In genomic region chr19:14541979-14542378, GRCh38 we compare ENCODE assay signal across 13 cellular contexts. TPM values are rescaled to one million over a fixed set of nuclear protein-coding genes. Genes with fewer than 3 reads are reported as not detected.
DNase-seq lines count a peak whose midpoint lies in the region; ATAC-seq, FAIRE-seq and TF ChIP-seq lines count a peak whose summit lies in the region.
"Not testable (repeated sequence)": the region's sequence is repeated elsewhere in the genome, so short reads cannot be mapped to it uniquely, and the experiment has no call there.
"Had no signal": no experiment of that assay in that cellular context is flagged by ENCODE, and none has a peak within 500 bp of the region (broad histone marks: within the 10 kb centered on the region; RNA-seq: fewer than 3 reads in every experiment).

No MANE protein-coding gene starts in this region.

- POLR2A ChIA-PET in HEK293 (lab: Yijun Ruan, JAX): interaction anchor here (1.0 kb wide), 1 partner anchor 23 kb away, joined by 4 read pairs; the partner anchor contains the start of gene DNAJB1
- POLR2A ChIA-PET in HepG2 (lab: Yijun Ruan, JAX): not testable (repeated sequence)

- peaks cover 39% of the 10 kb centered on the region for H3K79me2 ChIP-seq in HepG2 (ENCODE audit: insufficient read depth, low read length)

- H3K4me2 ChIP-seq in BLaER1: peak overlapping the region; percentile 81
- not testable (repeated sequence) for H3K4me2 ChIP-seq in HepG2 (ENCODE audit: low read depth, low read length)

- H3K36me3 Mint-ChIP-seq in activated T-cell treated with anti-CD3 and anti-CD28 coated beads, Interleukin-2, amount 50 U/mL, for 24 hours (ENCODE audit: low read depth): peaks cover 39% of the 10 kb centered on the region

- not testable (repeated sequence) for TF ChIP-seq RAD21 in HepG2 (CRISPR knock-in tag; IDR thresholded peaks at IDR 0.05)

- peaks cover 44% of the 10 kb centered on the region for H3K4me1 Mint-ChIP-seq in activated T-cell treated with anti-CD3 and anti-CD28 coated beads, Interleukin-2, amount 50 U/mL, for 24 hours (ENCODE audit: low read depth)

- not testable (repeated sequence) for H3K4me3 Mint-ChIP-seq in activated T-cell treated with anti-CD3 and anti-CD28 coated beads, Interleukin-2, amount 50 U/mL, for 24 hours

- TF ChIP-seq CTCF in HEK293 (tag by site-specific recombination; IDR thresholded peaks at IDR 0.05); RWPE2 (IDR thresholded peaks at IDR 0.05; ENCODE audit: poor library complexity, severe bottlenecking); dorsolateral prefrontal cortex (IDR thresholded peaks at IDR 0.05 in 54 of 56, conservative IDR thresholded peaks at IDR 0.05 in 2 of 56; ENCODE audit: low read depth in 1 of 56, partially characterized antibody in 56 of 56); HepG2 (CRISPR knock-in tag; IDR thresholded peaks at IDR 0.05); psoas muscle (IDR thresholded peaks at IDR 0.05): not testable (repeated sequence)

- H4K20me1 ChIP-seq in BLaER1: peaks cover 69% of the 10 kb centered on the region
- not testable (repeated sequence) for H4K20me1 ChIP-seq in HepG2 (ENCODE audit: insufficient read depth, low read length)

- ATAC-seq in RWPE2 (ENCODE audit: low read depth); HepG2; psoas muscle: not testable (repeated sequence)

- not testable (repeated sequence) for H3K4me3 ChIP-seq in BLaER1; HEK293 (ENCODE audit: low read depth, low read length); RWPE2 (ENCODE audit: severe bottlenecking); dorsolateral prefrontal cortex; HepG2 (replicated peaks in 1 of 3; ENCODE audit: insufficient read depth in 1 of 3, low read depth in 2 of 3, low read length in 3 of 3); psoas muscle

- intact Hi-C loops in dorsolateral prefrontal cortex (cut with DNase I); HepG2 (cut with micrococcal nuclease; ENCODE audit: unreplicated experiment); psoas muscle (cut with DNase I): not testable (repeated sequence)

- H3K27ac ChIP-seq in BLaER1 (peak overlapping the region; percentile 56; the same call in 1 of the 2 replicates), RWPE2 (ENCODE audit: poor library complexity, severe bottlenecking) (peak overlapping the region; percentile 50), dorsolateral prefrontal cortex (peak overlapping the region in 53 of 59 donors; percentile 1 to 100 (median 85)), psoas muscle (peak overlapping the region; percentile 56), substantia nigra (ENCODE audit: low read depth, low read length, poor library complexity, severe bottlenecking) (peak overlapping the region; percentile 72)
- not testable (repeated sequence) for H3K27ac ChIP-seq in HEK293 (ENCODE audit: extremely low read depth, low read depth, low read length); HepG2 (ENCODE audit: extremely low read length, insufficient read depth, low read length)

- 91% methylated on average over 5 of the region's 5 CpGs for WGBS in HepG2 (ENCODE audit: low lambda C conversion rate)
- 76 to 89% (median 88%) methylated on average over 5 of the region's 5 CpGs for WGBS in psoas muscle, 3 donors

- peaks cover 20% of the 10 kb centered on the region; the same call in 1 of the 2 replicates for H3K36me3 ChIP-seq in BLaER1
- H3K36me3 ChIP-seq in HEK293 (ENCODE audit: control insufficient read depth in 2 of 2, insufficient read depth in 1 of 2, low read length in 2 of 2); psoas muscle (ENCODE audit: insufficient read depth in 1 of 2, low read depth in 1 of 2): not testable (repeated sequence)
- H3K36me3 ChIP-seq in RWPE2 (ENCODE audit: low read depth): peaks cover 24% of the 10 kb centered on the region
- H3K36me3 ChIP-seq in HepG2 (replicated peaks in 1 of 2; ENCODE audit: control insufficient read depth in 1 of 2, insufficient read depth in 2 of 2, low read length in 2 of 2): peaks cover 6 to 16% of the 10 kb centered on the region in 2 experiments; a peak in 3 of 5 replicates

- FAIRE-seq in HepG2 (lab: Jason Lieb, UNC): not testable (repeated sequence)

- BruUV-seq in HepG2 (replicated peaks; lab: Mats Ljungman, UMichigan): not testable (repeated sequence)

- not testable (repeated sequence) for H3K27me3 ChIP-seq in BLaER1; RWPE2 (ENCODE audit: insufficient read depth, poor library complexity, severe bottlenecking); dorsolateral prefrontal cortex; HepG2 (ENCODE audit: control insufficient read depth in 1 of 2, insufficient read depth in 2 of 2, low read length in 2 of 2); psoas muscle (ENCODE audit: insufficient read depth in 3 of 3, low read length in 2 of 3)

- peak overlapping the region; percentile 29 for H3K27ac Mint-ChIP-seq in activated T-cell treated with anti-CD3 and anti-CD28 coated beads, Interleukin-2, amount 50 U/mL, for 24 hours

- H3K4me1 ChIP-seq in BLaER1 (peaks cover 85% of the 10 kb centered on the region), RWPE2 (ENCODE audit: insufficient read depth, poor library complexity, severe bottlenecking) (peaks cover 30% of the 10 kb centered on the region), psoas muscle (peaks cover 32% of the 10 kb centered on the region)
- not testable (repeated sequence) for H3K4me1 ChIP-seq in HEK293 (ENCODE audit: control insufficient read depth, insufficient read depth, low read length); HepG2 (ENCODE audit: insufficient read depth, low read length)

- not testable (repeated sequence) for H2AFZ ChIP-seq in HepG2 (ENCODE audit: low read length)

- H3K9me3 ChIP-seq in BLaER1; HEK293 (ENCODE audit: control insufficient read depth, insufficient read depth, low read depth, low read length); RWPE2 (ENCODE audit: severe bottlenecking); HepG2 (ENCODE audit: low read length); psoas muscle: not testable (repeated sequence)

- TF ChIP-seq POLR2A in HepG2 (IDR thresholded peaks at IDR 0.05; ENCODE audit: insufficient read depth in 1 of 2, low read depth in 2 of 2, low read length in 2 of 2): not testable (repeated sequence)

- DNase-seq in RWPE2 (ENCODE audit: low spot score); activated T-cell treated with anti-CD3 and anti-CD28 coated beads, Interleukin-2, amount 50 U/mL, for 24 hours; dorsolateral prefrontal cortex; HepG2 (ENCODE audit: low spot score); psoas muscle; substantia nigra (lab: John Stamatoyannopoulos, UW): not testable (repeated sequence)

- H3K9ac ChIP-seq in BLaER1; HepG2 (ENCODE audit: insufficient read depth, low read depth, low read length): not testable (repeated sequence)

- H3K9me3 Mint-ChIP-seq in activated T-cell treated with anti-CD3 and anti-CD28 coated beads, Interleukin-2, amount 50 U/mL, for 24 hours: not testable (repeated sequence)

- in situ Hi-C loops in HepG2 (cut with HindIII; ENCODE audit: extremely low pct_ligation_motif_present, low pct_unique_long_range_greater_than_20kb): not testable (repeated sequence)

- H3K27me3 Mint-ChIP-seq in activated T-cell treated with anti-CD3 and anti-CD28 coated beads, Interleukin-2, amount 50 U/mL, for 24 hours: not testable (repeated sequence)

- CTCF ChIA-PET in HEK293 (lab: Yijun Ruan, JAX): interaction anchor here (0.6 to 0.9 kb wide), 3 partner anchors 12 to 70 kb away, joined by 3 read pairs; no protein-coding TSS in a partner anchor
- CTCF ChIA-PET in HepG2 (lab: Yijun Ruan, JAX; ENCODE audit: low intra/inter-chr PET ratio, low total read pairs): not testable (repeated sequence)

- TF ChIP-seq EP300 in HepG2 (IDR thresholded peaks at IDR 0.05; ENCODE audit: low read depth in 2 of 2, low read length in 2 of 2); HepG2 (CRISPR knock-in tag; IDR thresholded peaks at IDR 0.05; ENCODE audit: borderline replicate concordance): not testable (repeated sequence)

RNA-seq across cellular contexts. Expression of gene TECR, which starts 12.6 kb away (rescaled TPM):
- total RNA-seq in dorsolateral prefrontal cortex (100 to 1,000 TPM; 169 to 287 (median 205) TPM), HepG2 (2016; rRNA removed; fragmentation: Illumina TruSeq; extraction: Trizol) (25.9 and 54.9 TPM in 2 replicates), psoas muscle (100 to 1,000 TPM; 111 to 209 (median 158) TPM)
- 25.1 and 26.1 TPM in 2 replicates for total RNA-seq in HepG2 (2016; cell fraction: cytosol; rRNA removed; fragmentation: Illumina TruSeq; extraction: Trizol; ENCODE audit: low read depth)
- total RNA-seq in HepG2 (2016; cell fraction: insoluble cytoplasmic fraction; rRNA removed; fragmentation: Illumina TruSeq; extraction: Trizol): 24.8 and 55.4 TPM in 2 replicates
- 23.9 and 26.8 TPM in 2 replicates for total RNA-seq in HepG2 (2016; cell fraction: membrane; rRNA removed; fragmentation: Illumina TruSeq; extraction: Trizol)
- 68.9 and 76.1 TPM in 2 replicates for total RNA-seq in HepG2 (2016; cell fraction: nucleus; rRNA removed; fragmentation: Illumina TruSeq; extraction: Trizol)
- polyA plus RNA-seq in HepG2 (2011; rRNA removed) (121 and 137 TPM in 2 replicates), psoas muscle (100 to 1,000 TPM in 2 of 3 donors, 10 to 100 TPM in 1; 77.8 to 145 (median 136) TPM)
- 131 and 134 TPM in 2 replicates for polyA plus RNA-seq in HepG2 (2011; cell fraction: cytosol; rRNA removed)
- 178 and 205 TPM in 2 replicates for polyA plus RNA-seq in HepG2 (2011; cell fraction: nucleus; rRNA removed)
- 94.0 and 122 TPM in 2 replicates for polyA plus RNA-seq in HepG2 (2012)
- polyA plus RNA-seq in HepG2 (2016; cell fraction: cytosol; fragmentation: Illumina TruSeq; extraction: Trizol; ENCODE audit: low read depth): 70.2 and 77.8 TPM in 2 replicates
- polyA plus RNA-seq in HepG2 (2016; cell fraction: insoluble cytoplasmic fraction; fragmentation: Illumina TruSeq; extraction: Trizol; ENCODE audit: low read depth): 52.7 and 78.7 TPM in 2 replicates
- polyA plus RNA-seq in HepG2 (2016; cell fraction: membrane; fragmentation: Illumina TruSeq; extraction: Trizol; ENCODE audit: low read depth): 63.3 and 69.9 TPM in 2 replicates
- polyA plus RNA-seq in HepG2 (2016; cell fraction: nucleus; fragmentation: Illumina TruSeq; extraction: Trizol; ENCODE audit: insufficient read depth, low read depth): 231 and 244 TPM in 2 replicates
- 243 and 582 TPM in 2 replicates for polyA minus RNA-seq in HepG2 (2011; rRNA and poly(A)+ RNA removed; ENCODE audit: low replicate concordance)
- polyA minus RNA-seq in HepG2 (2011; cell fraction: cytosol; rRNA and poly(A)+ RNA removed): 99.1 and 118 TPM in 2 replicates
- 62.2 and 64.2 TPM in 2 replicates for polyA minus RNA-seq in HepG2 (2011; cell fraction: nucleus; rRNA and poly(A)+ RNA removed)

RNA-seq across cellular contexts. Expression of gene DNAJB1, which starts 23.8 kb away (rescaled TPM):
- total RNA-seq in dorsolateral prefrontal cortex (1,000 to 10,000 TPM in 2 of 120 experiments, 100 to 1,000 TPM in 67, 10 to 100 TPM in 51; 67.5 to 1,486 (median 107) TPM), HepG2 (2016; rRNA removed; fragmentation: Illumina TruSeq; extraction: Trizol) (87.5 and 101 TPM in 2 replicates), psoas muscle (100 to 1,000 TPM in 1 of 4 donors, 10 to 100 TPM in 3; 32.6 to 105 (median 42.6) TPM)
- total RNA-seq in HepG2 (2016; cell fraction: cytosol; rRNA removed; fragmentation: Illumina TruSeq; extraction: Trizol; ENCODE audit: low read depth): 43.8 and 48.3 TPM in 2 replicates
- total RNA-seq in HepG2 (2016; cell fraction: insoluble cytoplasmic fraction; rRNA removed; fragmentation: Illumina TruSeq; extraction: Trizol): 87.7 and 97.3 TPM in 2 replicates
- total RNA-seq in HepG2 (2016; cell fraction: membrane; rRNA removed; fragmentation: Illumina TruSeq; extraction: Trizol): 100 and 105 TPM in 2 replicates
- total RNA-seq in HepG2 (2016; cell fraction: nucleus; rRNA removed; fragmentation: Illumina TruSeq; extraction: Trizol): 40.6 and 45.4 TPM in 2 replicates
- polyA plus RNA-seq in HepG2 (2011; rRNA removed) (97.3 and 108 TPM in 2 replicates), psoas muscle (10 to 100 TPM; 20.8 to 32.0 (median 24.4) TPM)
- polyA plus RNA-seq in HepG2 (2011; cell fraction: cytosol; rRNA removed): 90.1 and 116 TPM in 2 replicates
- 41.8 and 55.7 TPM in 2 replicates for polyA plus RNA-seq in HepG2 (2011; cell fraction: nucleus; rRNA removed)
- polyA plus RNA-seq in HepG2 (2012): 45.3 and 99.6 TPM in 2 replicates
- 43.8 and 48.0 TPM in 2 replicates for polyA plus RNA-seq in HepG2 (2016; cell fraction: cytosol; fragmentation: Illumina TruSeq; extraction: Trizol; ENCODE audit: low read depth)
- polyA plus RNA-seq in HepG2 (2016; cell fraction: insoluble cytoplasmic fraction; fragmentation: Illumina TruSeq; extraction: Trizol; ENCODE audit: low read depth): 139 and 144 TPM in 2 replicates
- polyA plus RNA-seq in HepG2 (2016; cell fraction: membrane; fragmentation: Illumina TruSeq; extraction: Trizol; ENCODE audit: low read depth): 72.7 and 75.0 TPM in 2 replicates
- polyA plus RNA-seq in HepG2 (2016; cell fraction: nucleus; fragmentation: Illumina TruSeq; extraction: Trizol; ENCODE audit: insufficient read depth, low read depth): 76.4 and 83.8 TPM in 2 replicates
- polyA minus RNA-seq in HepG2 (2011; rRNA and poly(A)+ RNA removed; ENCODE audit: low replicate concordance): 94.0 and 151 TPM in 2 replicates
- polyA minus RNA-seq in HepG2 (2011; cell fraction: cytosol; rRNA and poly(A)+ RNA removed): 34.2 and 35.4 TPM in 2 replicates
- polyA minus RNA-seq in HepG2 (2011; cell fraction: nucleus; rRNA and poly(A)+ RNA removed): 42.7 and 47.7 TPM in 2 replicates

RNA-seq across cellular contexts. Expression of gene NDUFB7, which starts 29.9 kb away (rescaled TPM):
- total RNA-seq in dorsolateral prefrontal cortex (100 to 1,000 TPM; 107 to 236 (median 166) TPM), HepG2 (2016; rRNA removed; fragmentation: Illumina TruSeq; extraction: Trizol) (198 and 244 TPM in 2 replicates), psoas muscle (100 to 1,000 TPM; 216 to 306 (median 287) TPM)
- 82.1 and 95.0 TPM in 2 replicates for total RNA-seq in HepG2 (2016; cell fraction: cytosol; rRNA removed; fragmentation: Illumina TruSeq; extraction: Trizol; ENCODE audit: low read depth)
- 211 and 273 TPM in 2 replicates for total RNA-seq in HepG2 (2016; cell fraction: insoluble cytoplasmic fraction; rRNA removed; fragmentation: Illumina TruSeq; extraction: Trizol)
- 110 and 154 TPM in 2 replicates for total RNA-seq in HepG2 (2016; cell fraction: membrane; rRNA removed; fragmentation: Illumina TruSeq; extraction: Trizol)
- 70.6 and 78.7 TPM in 2 replicates for total RNA-seq in HepG2 (2016; cell fraction: nucleus; rRNA removed; fragmentation: Illumina TruSeq; extraction: Trizol)
- polyA plus RNA-seq in HepG2 (2011; rRNA removed) (156 and 192 TPM in 2 replicates), psoas muscle (100 to 1,000 TPM; 488 to 805 (median 716) TPM)
- polyA plus RNA-seq in HepG2 (2011; cell fraction: cytosol; rRNA removed): 190 and 437 TPM in 2 replicates
- 175 and 191 TPM in 2 replicates for polyA plus RNA-seq in HepG2 (2011; cell fraction: nucleus; rRNA removed)
- polyA plus RNA-seq in HepG2 (2012): 61.7 and 64.5 TPM in 2 replicates
- polyA plus RNA-seq in HepG2 (2016; cell fraction: cytosol; fragmentation: Illumina TruSeq; extraction: Trizol; ENCODE audit: low read depth): 81.2 and 92.7 TPM in 2 replicates
- 241 and 259 TPM in 2 replicates for polyA plus RNA-seq in HepG2 (2016; cell fraction: insoluble cytoplasmic fraction; fragmentation: Illumina TruSeq; extraction: Trizol; ENCODE audit: low read depth)
- polyA plus RNA-seq in HepG2 (2016; cell fraction: membrane; fragmentation: Illumina TruSeq; extraction: Trizol; ENCODE audit: low read depth): 104 and 120 TPM in 2 replicates
- polyA plus RNA-seq in HepG2 (2016; cell fraction: nucleus; fragmentation: Illumina TruSeq; extraction: Trizol; ENCODE audit: insufficient read depth, low read depth): 132 and 145 TPM in 2 replicates
- polyA minus RNA-seq in HepG2 (2011; rRNA and poly(A)+ RNA removed; ENCODE audit: low replicate concordance): 70.0 and 85.2 TPM in 2 replicates
- polyA minus RNA-seq in HepG2 (2011; cell fraction: cytosol; rRNA and poly(A)+ RNA removed): 35.3 and 38.9 TPM in 2 replicates
- 12.1 and 13.1 TPM in 2 replicates for polyA minus RNA-seq in HepG2 (2011; cell fraction: nucleus; rRNA and poly(A)+ RNA removed)

RNA-seq across cellular contexts. Expression of gene CLEC17A, which starts 40.9 kb away (rescaled TPM):
- 1 to 10 TPM in 29 of 120 experiments, under 1 TPM in 70, not detected in 21; 0.20 to 3.3 (median 0.75) TPM for total RNA-seq in dorsolateral prefrontal cortex
- total RNA-seq in HepG2 (2016; rRNA removed; fragmentation: Illumina TruSeq; extraction: Trizol): not detected in 2 replicates
- not detected in 2 replicates for total RNA-seq in HepG2 (2016; cell fraction: cytosol; rRNA removed; fragmentation: Illumina TruSeq; extraction: Trizol; ENCODE audit: low read depth)
- total RNA-seq in HepG2 (2016; cell fraction: insoluble cytoplasmic fraction; rRNA removed; fragmentation: Illumina TruSeq; extraction: Trizol): not detected in 2 replicates
- total RNA-seq in HepG2 (2016; cell fraction: membrane; rRNA removed; fragmentation: Illumina TruSeq; extraction: Trizol): not detected in 2 replicates
- total RNA-seq in HepG2 (2016; cell fraction: nucleus; rRNA removed; fragmentation: Illumina TruSeq; extraction: Trizol): not detected in 2 replicates
- not detected in 2 replicates for polyA plus RNA-seq in HepG2 (2011; rRNA removed)
- polyA plus RNA-seq in HepG2 (2011; cell fraction: cytosol; rRNA removed): not detected in 2 replicates
- polyA plus RNA-seq in HepG2 (2011; cell fraction: nucleus; rRNA removed): not detected in 2 replicates
- not detected in 2 replicates for polyA plus RNA-seq in HepG2 (2012)
- not detected in 2 replicates for polyA plus RNA-seq in HepG2 (2016; cell fraction: cytosol; fragmentation: Illumina TruSeq; extraction: Trizol; ENCODE audit: low read depth)
- not detected in 2 replicates for polyA plus RNA-seq in HepG2 (2016; cell fraction: insoluble cytoplasmic fraction; fragmentation: Illumina TruSeq; extraction: Trizol; ENCODE audit: low read depth)
- not detected in 2 replicates for polyA plus RNA-seq in HepG2 (2016; cell fraction: membrane; fragmentation: Illumina TruSeq; extraction: Trizol; ENCODE audit: low read depth)
- polyA plus RNA-seq in HepG2 (2016; cell fraction: nucleus; fragmentation: Illumina TruSeq; extraction: Trizol; ENCODE audit: insufficient read depth, low read depth): not detected in 2 replicates
- 0.33 TPM in 1 of 2 replicates, not detected in the other for polyA minus RNA-seq in HepG2 (2011; rRNA and poly(A)+ RNA removed; ENCODE audit: low replicate concordance)
- polyA minus RNA-seq in HepG2 (2011; cell fraction: cytosol; rRNA and poly(A)+ RNA removed): not detected in 2 replicates
- polyA minus RNA-seq in HepG2 (2011; cell fraction: nucleus; rRNA and poly(A)+ RNA removed): not detected in 2 replicates
- not detected for total RNA-seq in psoas muscle
- polyA plus RNA-seq in psoas muscle: under 1 TPM in 2 of 3 donors, not detected in 1; 0.03 to 0.04 TPM
- total RNA-seq: Calu3; CD4-positive, alpha-beta memory T cell; Daoy; G401 had no signal
- polyA plus RNA-seq: AG04450 had no signal

RNA-seq across cellular contexts. Expression of gene GIPC1, which starts 46.1 kb away (rescaled TPM):
- 100 to 1,000 TPM in 13 of 120 experiments, 10 to 100 TPM in 107; 54.9 to 112 (median 87.4) TPM for total RNA-seq in dorsolateral prefrontal cortex
- 44.3 and 48.1 TPM in 2 replicates for total RNA-seq in HepG2 (2016; rRNA removed; fragmentation: Illumina TruSeq; extraction: Trizol)
- total RNA-seq in HepG2 (2016; cell fraction: cytosol; rRNA removed; fragmentation: Illumina TruSeq; extraction: Trizol; ENCODE audit: low read depth): 24.7 and 30.5 TPM in 2 replicates
- total RNA-seq in HepG2 (2016; cell fraction: insoluble cytoplasmic fraction; rRNA removed; fragmentation: Illumina TruSeq; extraction: Trizol): 46.7 and 53.0 TPM in 2 replicates
- total RNA-seq in HepG2 (2016; cell fraction: membrane; rRNA removed; fragmentation: Illumina TruSeq; extraction: Trizol): 34.5 and 47.8 TPM in 2 replicates
- 19.0 and 25.5 TPM in 2 replicates for total RNA-seq in HepG2 (2016; cell fraction: nucleus; rRNA removed; fragmentation: Illumina TruSeq; extraction: Trizol)
- polyA plus RNA-seq in HepG2 (2011; rRNA removed): 27.1 and 32.8 TPM in 2 replicates
- 26.8 and 37.9 TPM in 2 replicates for polyA plus RNA-seq in HepG2 (2011; cell fraction: cytosol; rRNA removed)
- polyA plus RNA-seq in HepG2 (2011; cell fraction: nucleus; rRNA removed): 27.4 and 33.0 TPM in 2 replicates
- 13.4 and 20.7 TPM in 2 replicates for polyA plus RNA-seq in HepG2 (2012)
- polyA plus RNA-seq in HepG2 (2016; cell fraction: cytosol; fragmentation: Illumina TruSeq; extraction: Trizol; ENCODE audit: low read depth): 24.6 and 33.2 TPM in 2 replicates
- 49.5 and 56.2 TPM in 2 replicates for polyA plus RNA-seq in HepG2 (2016; cell fraction: insoluble cytoplasmic fraction; fragmentation: Illumina TruSeq; extraction: Trizol; ENCODE audit: low read depth)
- polyA plus RNA-seq in HepG2 (2016; cell fraction: membrane; fragmentation: Illumina TruSeq; extraction: Trizol; ENCODE audit: low read depth): 38.6 and 41.5 TPM in 2 replicates
- 48.3 and 51.4 TPM in 2 replicates for polyA plus RNA-seq in HepG2 (2016; cell fraction: nucleus; fragmentation: Illumina TruSeq; extraction: Trizol; ENCODE audit: insufficient read depth, low read depth)
- 30.0 and 63.8 TPM in 2 replicates for polyA minus RNA-seq in HepG2 (2011; rRNA and poly(A)+ RNA removed; ENCODE audit: low replicate concordance)
- polyA minus RNA-seq in HepG2 (2011; cell fraction: cytosol; rRNA and poly(A)+ RNA removed): 17.9 and 20.6 TPM in 2 replicates
- 9.7 and 11.3 TPM in 2 replicates for polyA minus RNA-seq in HepG2 (2011; cell fraction: nucleus; rRNA and poly(A)+ RNA removed)
- total RNA-seq in psoas muscle: 10 to 100 TPM; 37.9 to 45.3 (median 43.2) TPM
- 10 to 100 TPM; 45.3 to 63.5 (median 50.8) TPM for polyA plus RNA-seq in psoas muscle
